ENCODE assay signal across 1 cellular context in genomic region chr14:73610692-73611091, GRCh38.
TF ChIP-seq lines count a peak whose summit lies in the region.

No MANE protein-coding gene starts in this region.

TF ChIP-seq in H1, 55 proteins besides CTCF, POLR2A, EP300 and RAD21:
- TF ChIP-seq SUZ12 (IDR thresholded peaks at IDR 0.05; ENCODE audit: low read length) = no peak
- 0 out of 2 replicates have a peak, but pooled peaks have one; percentile 33 for TF ChIP-seq USF2 (IDR thresholded peaks at IDR 0.05; ENCODE audit: low read length)
